Comparison of ENCODE assay signal across 12 cellular contexts in the genomic region with DNA sequence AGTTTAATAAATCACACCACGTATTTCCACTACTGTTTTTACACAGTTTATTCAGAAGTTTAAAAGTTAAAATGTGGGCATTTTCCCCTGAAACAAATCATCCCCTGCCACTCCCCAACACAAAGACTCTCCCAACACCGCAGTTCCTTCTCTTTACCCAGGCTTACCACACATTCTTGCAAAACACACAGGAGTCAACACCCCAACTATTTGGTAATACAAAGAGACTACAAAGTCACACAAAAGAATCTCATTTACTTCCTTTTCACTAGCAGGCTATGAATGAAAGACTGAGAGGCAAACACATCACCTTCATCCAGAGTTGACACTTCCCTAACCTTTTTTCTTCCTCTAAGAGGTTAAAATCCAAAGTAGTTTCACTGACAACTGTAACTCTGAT. TPM values are rescaled to one million over a fixed set of nuclear protein-coding genes. Genes with fewer than 3 reads are reported as not detected.
A peak's percentile ranks its signal among the peaks of the same experiment; 100 is the strongest.
DNase-seq lines count a peak whose midpoint lies in the region; ATAC-seq and TF ChIP-seq lines count a peak whose summit lies in the region.
"Had no signal": no experiment of that assay in that cellular context is flagged by ENCODE, and none has a peak within 500 bp of the region (broad histone marks: within the 10 kb centered on the region; RNA-seq: fewer than 3 reads in every experiment).

No MANE protein-coding gene starts in this region.

- no peak overlapping the region for H2AFZ ChIP-seq in hepatocyte

- no peak overlapping the region for H3K4me2 ChIP-seq in hepatocyte
- H3K4me2 ChIP-seq: BLaER1 had no signal

- WGBS in hepatocyte (ENCODE audit: low lambda C conversion rate, missing lambda C conversion rate): 48% methylated on average over 2 of the region's 2 CpGs

- no peaks in the 10 kb centered on the region for H3K9me2 ChIP-seq in hepatocyte (replicated peaks; ENCODE audit: insufficient read depth)

- H3K27me3 ChIP-seq in HL-60 (ENCODE audit: insufficient read depth, poor library complexity, severe bottlenecking): no peaks in the 10 kb centered on the region
- H3K27me3 ChIP-seq in hepatocyte: no peaks in the 10 kb centered on the region
- no peaks in the 10 kb centered on the region for H3K27me3 ChIP-seq in vagina
- H3K27me3 ChIP-seq: BLaER1, suprapubic skin had no signal

- intact Hi-C loops in left colon (cut with DNase I, micrococcal nuclease): no loop called here
- intact Hi-C loops in vagina (cut with DNase I): no loop called here

- H3K4me1 ChIP-seq in hepatocyte (ENCODE audit: insufficient read depth) (no peaks in the 10 kb centered on the region), vagina (no peaks in the 10 kb centered on the region)
- H3K4me1 ChIP-seq: BLaER1 had no signal

- H3K79me2 ChIP-seq in hepatocyte: no peaks in the 10 kb centered on the region

- no peak for TF ChIP-seq POLR2A in vagina (IDR thresholded peaks at IDR 0.05)

- no peaks in the 10 kb centered on the region for H4K20me1 ChIP-seq in hepatocyte (ENCODE audit: insufficient read depth, poor library complexity, severe bottlenecking)

- H3K9me3 ChIP-seq in hepatocyte (ENCODE audit: low read depth) (no peaks in the 10 kb centered on the region), vagina (no peaks in the 10 kb centered on the region)
- H3K9me3 ChIP-seq: BLaER1, suprapubic skin had no signal

- peak overlapping the region; percentile 5 for H3K27ac Mint-ChIP-seq in activated CD4-positive, alpha-beta memory T cell treated with anti-CD3 and anti-CD28 coated beads, Interleukin-2, amount 10 ng/mL, durations not matched to agents 7 days and 5 days

- H3K4me3 Mint-ChIP-seq in activated CD4-positive, alpha-beta memory T cell treated with anti-CD3 and anti-CD28 coated beads, Interleukin-2, amount 10 ng/mL, durations not matched to agents 7 days and 5 days: no peak overlapping the region

- CTCF ChIA-PET in activated CD4-positive, alpha-beta memory T cell treated with anti-CD3 and anti-CD28 coated beads, Interleukin-2, amount 10 ng/mL, durations not matched to agents 7 days and 5 days (lab: Charles Lee): no interaction called here

- peaks cover 81% of the 10 kb centered on the region for H3K36me3 Mint-ChIP-seq in activated CD4-positive, alpha-beta memory T cell treated with anti-CD3 and anti-CD28 coated beads, Interleukin-2, amount 10 ng/mL, durations not matched to agents 7 days and 5 days (ENCODE audit: low read depth)

- no peak overlapping the region for H3K27ac ChIP-seq in HL-60 (replicated peaks)
- H3K27ac ChIP-seq in hepatocyte: peak overlapping the region; percentile 22
- no peak overlapping the region for H3K27ac ChIP-seq in vagina
- H3K27ac ChIP-seq: BLaER1, suprapubic skin had no signal

- ATAC-seq in left colon: no peak

- peaks cover 29% of the 10 kb centered on the region for H3K4me1 Mint-ChIP-seq in activated CD4-positive, alpha-beta memory T cell treated with anti-CD3 and anti-CD28 coated beads, Interleukin-2, amount 10 ng/mL, durations not matched to agents 7 days and 5 days

- TF ChIP-seq CTCF in HL-60 (IDR thresholded peaks at IDR 0.05; ENCODE audit: insufficient read depth, low read length) (no peak), hepatocyte (IDR thresholded peaks at IDR 0.05; ENCODE audit: poor library complexity) (no peak), vagina (IDR thresholded peaks at IDR 0.05) (no peak)

- DNase-seq in AG20443 (ENCODE audit: low spot score) (peak; percentile 38), HL-60 (ENCODE audit: low read depth in 1 of 2, low spot score in 1 of 2) (peak; percentile 81 to 91), hepatocyte (ENCODE audit: low spot score) (no peak), left colon (no peak), vagina (ENCODE audit: extremely low spot score in 2 of 2) (no peak), SW480 (ENCODE audit: low spot score) (no peak), T-helper 1 cell (no peak)
- no peak for DNase-seq in activated CD4-positive, alpha-beta memory T cell treated with anti-CD3 and anti-CD28 coated beads, Interleukin-2, amount 10 ng/mL, durations not matched to agents 7 days and 5 days
- DNase-seq: effector CD4-positive, alpha-beta T cell; stimulated activated CD4-positive, alpha-beta T cell treated with anti-CD3 and anti-CD28 coated beads, Interleukin-2, amount 100 ng/mL, for 24 hours had no signal

- H3K27me3 Mint-ChIP-seq in activated CD4-positive, alpha-beta memory T cell treated with anti-CD3 and anti-CD28 coated beads, Interleukin-2, amount 10 ng/mL, durations not matched to agents 7 days and 5 days: no peaks in the 10 kb centered on the region

- H3K36me3 ChIP-seq in hepatocyte (replicated peaks; ENCODE audit: insufficient read depth, low read depth): peaks cover 4% of the 10 kb centered on the region
- peaks cover 0 to 44% of the 10 kb centered on the region in 2 donors for H3K36me3 ChIP-seq in vagina

- H3K9me3 Mint-ChIP-seq in activated CD4-positive, alpha-beta memory T cell treated with anti-CD3 and anti-CD28 coated beads, Interleukin-2, amount 10 ng/mL, durations not matched to agents 7 days and 5 days: no peaks in the 10 kb centered on the region

- POLR2A ChIA-PET in activated CD4-positive, alpha-beta memory T cell treated with anti-CD3 and anti-CD28 coated beads, Interleukin-2, amount 10 ng/mL, durations not matched to agents 7 days and 5 days (lab: Charles Lee): no interaction called here

- no peak overlapping the region for H3K4me3 ChIP-seq in HL-60 (replicated peaks; ENCODE audit: insufficient read depth, low read length)
- no peak overlapping the region for H3K4me3 ChIP-seq in hepatocyte
- no peak overlapping the region for H3K4me3 ChIP-seq in vagina
- H3K4me3 ChIP-seq: BLaER1, suprapubic skin had no signal

RNA-seq across cellular contexts. Expression of a gene that starts 51.1 kb away (rescaled TPM):
- 10 to 100 TPM; 60.7 to 63.6 TPM for total RNA-seq in activated CD4-positive, alpha-beta memory T cell treated with anti-CD3 and anti-CD28 coated beads, Interleukin-2, amount 10 ng/mL, durations not matched to agents 7 days and 5 days
- total RNA-seq in hepatocyte: 54.3 and 56.3 TPM in 2 replicates
- 21.4 and 27.4 TPM in 2 replicates for polyA plus RNA-seq in hepatocyte
- total RNA-seq in left colon: 10 to 100 TPM; 22.0 to 28.4 TPM
- total RNA-seq in vagina: 30.0 TPM

RNA-seq across cellular contexts. Expression of a gene that starts 51.2 kb away (rescaled TPM):
- total RNA-seq in activated CD4-positive, alpha-beta memory T cell treated with anti-CD3 and anti-CD28 coated beads, Interleukin-2, amount 10 ng/mL, durations not matched to agents 7 days and 5 days: under 1 TPM in 1 of 2 experiments, not detected in 1; 0.35 TPM
- total RNA-seq in hepatocyte (not detected in 2 replicates), left colon (not detected), vagina (not detected)
- polyA plus RNA-seq in hepatocyte: not detected in 2 replicates
- total RNA-seq: suprapubic skin had no signal

RNA-seq across cellular contexts. Expression of a gene that starts 53.4 kb away (rescaled TPM):
- 10 to 100 TPM; 88.9 to 93.2 TPM for total RNA-seq in activated CD4-positive, alpha-beta memory T cell treated with anti-CD3 and anti-CD28 coated beads, Interleukin-2, amount 10 ng/mL, durations not matched to agents 7 days and 5 days
- total RNA-seq in hepatocyte: 37.9 and 39.1 TPM in 2 replicates
- polyA plus RNA-seq in hepatocyte: 27.7 and 30.5 TPM in 2 replicates
- 10 to 100 TPM; 66.0 to 76.6 TPM for total RNA-seq in left colon
- 31.9 TPM for total RNA-seq in vagina

Comparison
In these comparisons a context has a peak if more than half of its experiments do, and no peak if none do; other contexts are left out.
1. DNase-seq: peak in AG20443 (single experiment) and HL-60 (2 of 2); none in activated CD4-positive, alpha-beta memory T cell treated with anti-CD3 and anti-CD28 coated beads, Interleukin-2, amount 10 ng/mL, durations not matched to agents 7 days and 5 days (single experiment), hepatocyte (single experiment), left colon (0 of 2), vagina (0 of 2), SW480 (single experiment) and T-helper 1 cell (0 of 5).